1 cellular context compared by ENCODE assay signal in genomic region chr22:35393116-35394010, GRCh38.
TF ChIP-seq lines count a peak whose summit lies in the region.

No MANE protein-coding gene starts in this region.

TF ChIP-seq in IMR-90, 13 proteins besides CTCF, POLR2A, EP300 and RAD21:
- TF ChIP-seq MAZ (IDR thresholded peaks at IDR 0.05; ENCODE audit: borderline replicate concordance, low read depth, low read length) = no peak
- no peak for TF ChIP-seq ELK1 (IDR thresholded peaks at IDR 0.05; ENCODE audit: borderline replicate concordance, low read depth, low read length)
